26 cellular contexts compared by ENCODE assay signal in the genomic region with DNA sequence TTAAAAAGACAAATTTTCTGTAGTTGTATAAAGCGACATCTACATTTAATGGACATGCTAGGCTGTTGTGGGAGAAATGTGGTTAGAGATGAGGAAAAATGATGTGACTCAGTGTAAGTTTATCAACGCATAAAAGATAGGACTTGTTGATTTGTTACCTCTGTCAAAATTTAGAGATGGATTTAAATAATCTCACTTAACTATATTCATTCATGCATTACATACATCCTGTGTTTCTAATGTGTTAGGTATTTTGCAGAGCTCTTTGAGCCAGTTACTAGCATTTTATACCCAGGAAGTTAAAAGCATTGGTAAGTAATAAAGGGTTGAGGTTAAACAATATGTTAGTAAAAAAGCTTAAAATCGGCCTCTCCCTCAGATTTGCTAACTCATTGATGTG. TPM values are rescaled to one million over a fixed set of nuclear protein-coding genes. Genes with fewer than 3 reads are reported as not detected.
DNase-seq lines count a peak whose midpoint lies in the region; ATAC-seq and TF ChIP-seq lines count a peak whose summit lies in the region.
"Had no signal": no experiment of that assay in that cellular context is flagged by ENCODE, and none has a peak within 500 bp of the region (broad histone marks: within the 10 kb centered on the region; RNA-seq: fewer than 3 reads in every experiment).

No MANE protein-coding gene starts in this region.

- H3K9me3 ChIP-seq in CD8-positive, alpha-beta T cell (ENCODE audit: low read length) = no peaks in the 10 kb centered on the region
- no peaks in the 10 kb centered on the region for H3K9me3 ChIP-seq in WERI-Rb-1 (ENCODE audit: severe bottlenecking)
- H3K9me3 ChIP-seq: MG63, SJSA1, tibial nerve had no signal

- no peak for TF ChIP-seq CTCF in CD8-positive, alpha-beta T cell (IDR thresholded peaks at IDR 0.05)
- TF ChIP-seq CTCF in WERI-Rb-1 (IDR thresholded peaks at IDR 0.05; ENCODE audit: low read depth, low read length) (no peak), brain microvascular endothelial cell (IDR thresholded peaks at IDR 0.05; ENCODE audit: low read depth, low read length, missing control alignments) (no peak)

- in situ Hi-C loops in brain microvascular endothelial cell (cut with HindIII; ENCODE audit: low pct_ligation_motif_present, low sequenced_read_pairs) = no loop called here

- H3K27ac Mint-ChIP-seq in CD8-positive, alpha-beta T cell = peak overlapping the region; percentile 66
- peak overlapping the region; percentile 63 for H3K27ac Mint-ChIP-seq in activated T-helper 17 cell treated with anti-CD3 and anti-CD28 coated beads, Interleukin-2, amount 50 U/mL, for 72 hours
- H3K27ac Mint-ChIP-seq: activated CD8-positive, alpha-beta memory T cell treated with anti-CD3 and anti-CD28 coated beads, Interleukin-2, amount 10 ng/mL, durations not matched to agents 7 days and 5 days had no signal

- no peak overlapping the region for H3K4me3 ChIP-seq in CD8-positive, alpha-beta T cell (ENCODE audit: low read depth, low read length)
- H3K4me3 ChIP-seq in WERI-Rb-1 (ENCODE audit: low read depth, low read length) = no peak overlapping the region
- H3K4me3 ChIP-seq in brain microvascular endothelial cell (ENCODE audit: low read depth, low read length) = no peak overlapping the region
- H3K4me3 ChIP-seq: GM23248, MG63, SJSA1, tibial nerve had no signal

- H3K4me3 Mint-ChIP-seq in CD8-positive, alpha-beta T cell = no peak overlapping the region
- peak overlapping the region; percentile 10 for H3K4me3 Mint-ChIP-seq in activated T-helper 17 cell treated with anti-CD3 and anti-CD28 coated beads, Interleukin-2, amount 50 U/mL, for 72 hours
- H3K4me3 Mint-ChIP-seq: activated CD8-positive, alpha-beta memory T cell treated with anti-CD3 and anti-CD28 coated beads, Interleukin-2, amount 10 ng/mL, durations not matched to agents 7 days and 5 days; CD4-positive, CD25-positive, alpha-beta regulatory T cell had no signal

- intact Hi-C loops in CD8-positive, alpha-beta T cell (cut with DNase I, micrococcal nuclease) = no loop called here

- no peak overlapping the region for H3K27ac ChIP-seq in CD8-positive, alpha-beta T cell (ENCODE audit: low read depth, low read length)
- H3K27ac ChIP-seq in WERI-Rb-1 (no peak overlapping the region), brain microvascular endothelial cell (no peak overlapping the region)
- H3K27ac ChIP-seq: SJSA1, tibial nerve had no signal

- DNase-seq in CD8-positive, alpha-beta T cell = no peak
- DNase-seq in HCEC 1CT (peak; percentile 7), kidney tubule cell (ENCODE audit: low spot score) (peak; percentile 59), HPDE6-E6E7 (ENCODE audit: extremely low spot score) (no peak), WERI-Rb-1 (no peak), brain microvascular endothelial cell (no peak)
- DNase-seq in stimulated activated CD4-positive, alpha-beta T cell treated with anti-CD3 and anti-CD28 coated beads, Interleukin-2, amount 100 ng/mL, for 48 hours = no peak
- DNase-seq: activated CD8-positive, alpha-beta memory T cell treated with anti-CD3 and anti-CD28 coated beads, Interleukin-2, amount 10 ng/mL, durations not matched to agents 7 days and 5 days; activated gamma-delta T cell; amygdala; central memory CD4-positive, alpha-beta T cell; DMS79 treated with DMSO at 0.1 percent for 48 hours; GM23248; MG63; NCI-H1436 treated with DMSO at 0.1 percent for 48 hours; NCI-H2171; NCI-H774; occipital lobe; right cardiac atrium; stimulated activated naive CD4-positive, alpha-beta T cell; T-helper 9 cell had no signal

- H3K36me3 Mint-ChIP-seq in CD8-positive, alpha-beta T cell = peaks cover 36% of the 10 kb centered on the region
- peaks cover 52% of the 10 kb centered on the region for H3K36me3 Mint-ChIP-seq in activated T-helper 17 cell treated with anti-CD3 and anti-CD28 coated beads, Interleukin-2, amount 50 U/mL, for 72 hours (ENCODE audit: low read depth)

- H3K4me1 Mint-ChIP-seq in CD8-positive, alpha-beta T cell (ENCODE audit: low read depth) = peaks cover 59% of the 10 kb centered on the region
- H3K4me1 Mint-ChIP-seq in activated T-helper 17 cell treated with anti-CD3 and anti-CD28 coated beads, Interleukin-2, amount 50 U/mL, for 72 hours = peaks cover 31% of the 10 kb centered on the region

- CTCF ChIA-PET in CD8-positive, alpha-beta T cell (lab: Charles Lee) = interaction anchor here (0.6 to 3.1 kb wide), 3 partner anchors 14 to 35 kb away, joined by 3 to 11 read pairs (median 10); partner anchors contain the start of gene METAP1

- ATAC-seq in CD8-positive, alpha-beta T cell = no peak
- ATAC-seq in activated T-helper 17 cell treated with anti-CD3 and anti-CD28 coated beads, Interleukin-2, amount 50 U/mL, for 72 hours (replicated peaks) = no peak
- ATAC-seq: activated CD8-positive, alpha-beta memory T cell treated with anti-CD3 and anti-CD28 coated beads, Interleukin-2, amount 10 ng/mL, durations not matched to agents 7 days and 5 days; HepG2; right cardiac atrium had no signal

- H3K27me3 ChIP-seq in CD8-positive, alpha-beta T cell (ENCODE audit: insufficient read depth, low read length) = no peaks in the 10 kb centered on the region
- H3K27me3 ChIP-seq in WERI-Rb-1 (ENCODE audit: insufficient read depth, low read depth, severe bottlenecking) (no peaks in the 10 kb centered on the region), brain microvascular endothelial cell (replicated peaks) (no peaks in the 10 kb centered on the region)
- H3K27me3 ChIP-seq: MG63, SJSA1, tibial nerve had no signal

- no peaks in the 10 kb centered on the region for H3K27me3 Mint-ChIP-seq in CD8-positive, alpha-beta T cell (ENCODE audit: low read depth)
- no peaks in the 10 kb centered on the region for H3K27me3 Mint-ChIP-seq in activated T-helper 17 cell treated with anti-CD3 and anti-CD28 coated beads, Interleukin-2, amount 50 U/mL, for 72 hours
- H3K27me3 Mint-ChIP-seq: activated CD8-positive, alpha-beta memory T cell treated with anti-CD3 and anti-CD28 coated beads, Interleukin-2, amount 10 ng/mL, durations not matched to agents 7 days and 5 days; CD4-positive, CD25-positive, alpha-beta regulatory T cell had no signal

- H3K36me3 ChIP-seq in CD8-positive, alpha-beta T cell (ENCODE audit: insufficient read depth, low read length) = no peaks in the 10 kb centered on the region
- peaks cover 8% of the 10 kb centered on the region for H3K36me3 ChIP-seq in WERI-Rb-1
- no peaks in the 10 kb centered on the region for H3K36me3 ChIP-seq in brain microvascular endothelial cell (replicated peaks)
- H3K36me3 ChIP-seq: SJSA1 had no signal

- POLR2A ChIA-PET in CD8-positive, alpha-beta T cell (lab: Charles Lee) = interaction anchor here (1.1 kb wide), 1 partner anchor 15 kb away, joined by 3 read pairs; no protein-coding TSS in a partner anchor

- no peaks in the 10 kb centered on the region for H3K4me1 ChIP-seq in CD8-positive, alpha-beta T cell (ENCODE audit: insufficient read depth, low read length)

- no peaks in the 10 kb centered on the region for H3K9me3 Mint-ChIP-seq in CD8-positive, alpha-beta T cell
- no peaks in the 10 kb centered on the region for H3K9me3 Mint-ChIP-seq in activated T-helper 17 cell treated with anti-CD3 and anti-CD28 coated beads, Interleukin-2, amount 50 U/mL, for 72 hours
- H3K9me3 Mint-ChIP-seq: CD4-positive, CD25-positive, alpha-beta regulatory T cell had no signal

RNA-seq across cellular contexts. Expression of gene METAP1, which starts 34.3 kb away (rescaled TPM):
- 10 to 100 TPM; 21.0 to 23.2 TPM for total RNA-seq in CD8-positive, alpha-beta T cell
- 10 to 100 TPM; 59.6 to 64.1 TPM for total RNA-seq in activated T-helper 17 cell treated with anti-CD3 and anti-CD28 coated beads, Interleukin-2, amount 50 U/mL, for 72 hours

RNA-seq across cellular contexts. Expression of gene ADH5, which starts 58.7 kb away (rescaled TPM):
- 10 to 100 TPM; 50.0 to 51.7 TPM for total RNA-seq in CD8-positive, alpha-beta T cell
- total RNA-seq in activated T-helper 17 cell treated with anti-CD3 and anti-CD28 coated beads, Interleukin-2, amount 50 U/mL, for 72 hours = 100 to 1,000 TPM in 1 of 2 donors, 10 to 100 TPM in 1; 96.4 to 114 TPM

Comparison
In these comparisons a context has a peak if more than half of its experiments do, and no peak if none do; other contexts are left out.
1. DNase-seq: peak in HCEC 1CT (single experiment) and kidney tubule cell (single experiment); none in CD8-positive, alpha-beta T cell (0 of 7), HPDE6-E6E7 (single experiment), stimulated activated CD4-positive, alpha-beta T cell treated with anti-CD3 and anti-CD28 coated beads, Interleukin-2, amount 100 ng/mL, for 48 hours (0 of 2), WERI-Rb-1 (single experiment) and brain microvascular endothelial cell (single experiment).